8 cellular contexts compared by ENCODE assay signal in genomic region chr21:32727728-32728454, GRCh38. TPM values are rescaled to one million over a fixed set of nuclear protein-coding genes. Genes with fewer than 3 reads are reported as not detected.
A peak's percentile ranks its signal among the peaks of the same experiment; 100 is the strongest.
DNase-seq lines count a peak whose midpoint lies in the region; ATAC-seq lines count a peak whose summit lies in the region.

SYNJ1 (minus strand) TSS chr21:32728013; CDS start chr21:32726895, 1,118 bp downstream.

- DNase-seq in COLO829 (ENCODE audit: low spot score): peak; percentile 91
- peak; percentile 87 for DNase-seq in HT-29 (ENCODE audit: low spot score)
- DNase-seq in NK-92 treated with Interleukin-12 subunit alpha and Interleukin-12 subunit beta, amount 100 ng/mL, for 24 hours (lab: John Stamatoyannopoulos, UW): peak; percentile 93
- peak; percentile 98 for DNase-seq in activated CD8-positive, alpha-beta memory T cell treated with anti-CD3 and anti-CD28 coated beads for 24 hours
- peak; percentile 89 for DNase-seq in effector CD4-positive, alpha-beta T cell
- DNase-seq in medulla oblongata (ENCODE audit: extremely low spot score): peak; percentile 98
- DNase-seq in stimulated activated CD4-positive, alpha-beta T cell treated with anti-CD3 and anti-CD28 coated beads, TNF-alpha, amount 100 ng/mL, for 48 hours (ENCODE audit: low read depth in 3 of 3): peak; percentile 90

- ATAC-seq in GM21360 (IDR thresholded peaks at IDR 0.05; ENCODE audit: unreplicated experiment): peak; percentile 91

RNA-seq across cellular contexts. Expression of gene SYNJ1, which starts in this region (rescaled TPM):
- total RNA-seq in HT-29 (2014; rRNA removed; shearing (Covaris generic)): 0.46 and 3.0 TPM in 2 replicates

Comparison
In these comparisons a context has a peak if more than half of its experiments do, and no peak if none do; other contexts are left out.
1. Peak in every context shown above with its lines: DNase-seq and ATAC-seq.